Comparison of ENCODE assay signal across 11 cellular contexts in the genomic region with DNA sequence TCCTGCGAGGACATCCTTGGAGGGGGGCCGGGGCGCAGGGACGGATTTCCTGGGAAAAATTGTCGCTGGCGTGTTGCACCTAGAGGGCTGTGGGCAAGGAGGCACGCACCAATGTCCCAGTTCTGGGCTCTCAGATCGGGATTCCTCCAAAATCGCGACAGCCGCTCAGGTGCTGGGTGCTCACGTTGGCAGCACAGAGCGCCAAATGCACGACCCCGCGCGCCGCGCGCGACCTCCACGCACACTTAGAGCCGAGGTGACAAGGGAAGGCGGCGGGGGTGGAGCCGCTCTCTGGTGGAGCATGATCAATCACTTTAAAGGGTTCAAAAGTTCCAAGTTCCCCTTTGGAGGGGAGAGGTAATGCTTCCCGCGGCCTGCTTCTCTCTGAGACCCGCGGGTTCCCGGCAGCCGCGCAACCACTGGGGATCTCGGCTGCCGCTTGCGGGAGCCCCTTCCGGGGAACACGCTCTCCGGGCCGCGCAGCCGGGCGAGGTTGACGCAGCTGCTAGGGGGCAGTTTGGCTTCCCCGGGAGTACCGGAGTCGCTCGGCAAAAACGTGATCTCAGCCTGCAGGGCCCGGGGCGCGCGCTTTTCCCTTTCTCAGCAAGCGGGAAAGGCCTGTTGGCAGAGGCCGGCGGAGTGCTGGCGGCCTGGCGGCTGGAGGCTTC. TPM values are rescaled to one million over a fixed set of nuclear protein-coding genes. Genes with fewer than 3 reads are reported as not detected.
DNase-seq lines count a peak whose midpoint lies in the region; ATAC-seq, FAIRE-seq and TF ChIP-seq lines count a peak whose summit lies in the region.
"Had no signal": no experiment of that assay in that cellular context is flagged by ENCODE, and none has a peak within 500 bp of the region (broad histone marks: within the 10 kb centered on the region; RNA-seq: fewer than 3 reads in every experiment).

No MANE protein-coding gene starts in this region.

- intact Hi-C loops in dorsolateral prefrontal cortex (cut with DNase I): loop anchor here (5.0 to 10.0 kb wide), 10 partner anchors 32 to 1565 kb away; partner anchors contain the start of genes BMI1 (in 1 of the 2) and MLLT10 (in 1 of the 2)

- DNase-seq in activated T-cell treated with anti-CD3 and anti-CD28 coated beads, Interleukin-2, amount 50 U/mL, for 24 hours: peak; percentile 53
- DNase-seq in activated T-cell treated with anti-CD3 and anti-CD28 coated beads for 4 hours (no peak), dorsolateral prefrontal cortex (no peak), memory B cell (ENCODE audit: low spot score in 2 of 2) (peak in 1 of 2 donors; percentile 16), NK-92 (lab: John Stamatoyannopoulos, UW; ENCODE audit: unreplicated experiment) (no peak), small intestine (no peak)
- DNase-seq: activated CD8-positive, alpha-beta memory T cell treated with anti-CD3 and anti-CD28 coated beads, Interleukin-2, amount 10 ng/mL, durations not matched to agents 7 days and 5 days had no signal

- H3K27me3 Mint-ChIP-seq in activated T-cell treated with anti-CD3 and anti-CD28 coated beads, Interleukin-2, amount 50 U/mL, for 24 hours: peaks cover 68% of the 10 kb centered on the region
- H3K27me3 Mint-ChIP-seq in memory B cell: peaks cover 14% of the 10 kb centered on the region

- FAIRE-seq in small intestine (lab: Jason Lieb, UNC): no peak

- no peaks in the 10 kb centered on the region for H3K9me3 ChIP-seq in thymus (ENCODE audit: control insufficient read depth)
- H3K9me3 ChIP-seq in small intestine (ENCODE audit: control insufficient read depth, low read depth): no peaks in the 10 kb centered on the region

- no peak for TF ChIP-seq CTCF in dorsolateral prefrontal cortex (IDR thresholded peaks at IDR 0.05 in 54 of 56, conservative IDR thresholded peaks at IDR 0.05 in 2 of 56; ENCODE audit: low read depth in 1 of 56, partially characterized antibody in 56 of 56)

- H3K4me3 Mint-ChIP-seq in activated T-cell treated with anti-CD3 and anti-CD28 coated beads, Interleukin-2, amount 50 U/mL, for 24 hours: peak overlapping the region; percentile 38
- peak overlapping the region; percentile 41 for H3K4me3 Mint-ChIP-seq in memory B cell
- H3K4me3 Mint-ChIP-seq: activated CD8-positive, alpha-beta memory T cell treated with anti-CD3 and anti-CD28 coated beads, Interleukin-2, amount 10 ng/mL, durations not matched to agents 7 days and 5 days had no signal

- H3K4me3 ChIP-seq in dorsolateral prefrontal cortex (peak overlapping the region in 38 of 59 donors; percentile 1 to 54 (median 28)), thymus (ENCODE audit: low read length) (peak overlapping the region; percentile 35), small intestine (ENCODE audit: low read depth in 1 of 2, low read length in 2 of 2) (no peak overlapping the region)

- H3K36me3 ChIP-seq in thymus (ENCODE audit: control insufficient read depth, insufficient read depth) (no peaks in the 10 kb centered on the region), small intestine (ENCODE audit: control insufficient read depth in 2 of 2, insufficient read depth in 2 of 2, low read length in 2 of 2) (no peaks in the 10 kb centered on the region)

- no peak overlapping the region for H3K27ac Mint-ChIP-seq in activated T-cell treated with anti-CD3 and anti-CD28 coated beads, Interleukin-2, amount 50 U/mL, for 24 hours
- no peak overlapping the region for H3K27ac Mint-ChIP-seq in memory B cell
- H3K27ac Mint-ChIP-seq: activated CD8-positive, alpha-beta memory T cell treated with anti-CD3 and anti-CD28 coated beads, Interleukin-2, amount 10 ng/mL, durations not matched to agents 7 days and 5 days had no signal

- peaks cover 0 to 5% (median 0%) of the 10 kb centered on the region in 45 donors for H3K27me3 ChIP-seq in dorsolateral prefrontal cortex
- H3K27me3 ChIP-seq in thymus (ENCODE audit: control insufficient read depth, insufficient read depth): peaks cover 51% of the 10 kb centered on the region
- peaks cover 7 to 15% of the 10 kb centered on the region in 2 donors for H3K27me3 ChIP-seq in small intestine (ENCODE audit: control insufficient read depth in 2 of 2, insufficient read depth in 2 of 2, low read length in 2 of 2)

- H3K9me3 Mint-ChIP-seq in activated T-cell treated with anti-CD3 and anti-CD28 coated beads, Interleukin-2, amount 50 U/mL, for 24 hours: no peaks in the 10 kb centered on the region
- no peaks in the 10 kb centered on the region for H3K9me3 Mint-ChIP-seq in memory B cell

- 11% methylated on average over 58 of the region's 58 CpGs for WGBS in thymus
- WGBS in small intestine, 3 donors: 43 to 65% (median 57%) methylated on average over 54 to 58 of the region's 58 CpGs

- H3K4me1 Mint-ChIP-seq in activated T-cell treated with anti-CD3 and anti-CD28 coated beads, Interleukin-2, amount 50 U/mL, for 24 hours (ENCODE audit: low read depth): peaks cover 17% of the 10 kb centered on the region
- H3K4me1 Mint-ChIP-seq in memory B cell: peaks cover 7% of the 10 kb centered on the region

- H3K27ac ChIP-seq in dorsolateral prefrontal cortex (peak overlapping the region in 2 of 59 donors; percentile 36 to 51), thymus (ENCODE audit: low read depth) (no peak overlapping the region), small intestine (ENCODE audit: low read depth in 1 of 2, low read length in 1 of 2) (no peak overlapping the region)
- H3K27ac ChIP-seq: epithelial cell of prostate had no signal

- H3K4me1 ChIP-seq in thymus (ENCODE audit: control insufficient read depth, insufficient read depth, low read length) (peaks cover 7% of the 10 kb centered on the region), small intestine (ENCODE audit: control insufficient read depth in 2 of 2, insufficient read depth in 1 of 2, low read depth in 1 of 2, low read length in 1 of 2) (no peaks in the 10 kb centered on the region)

- no peak for ATAC-seq in memory B cell (ENCODE audit: low read depth)
- no peak for ATAC-seq in GM18909 (IDR thresholded peaks at IDR 0.05; ENCODE audit: poor library complexity, unreplicated experiment)
- ATAC-seq: activated CD8-positive, alpha-beta memory T cell treated with anti-CD3 and anti-CD28 coated beads, Interleukin-2, amount 10 ng/mL, durations not matched to agents 7 days and 5 days; naive thymus-derived CD4-positive, alpha-beta T cell had no signal

- H3K36me3 Mint-ChIP-seq in activated T-cell treated with anti-CD3 and anti-CD28 coated beads, Interleukin-2, amount 50 U/mL, for 24 hours (ENCODE audit: low read depth): no peaks in the 10 kb centered on the region
- no peaks in the 10 kb centered on the region for H3K36me3 Mint-ChIP-seq in memory B cell
- H3K36me3 Mint-ChIP-seq: activated CD8-positive, alpha-beta memory T cell treated with anti-CD3 and anti-CD28 coated beads, Interleukin-2, amount 10 ng/mL, durations not matched to agents 7 days and 5 days had no signal

RNA-seq across cellular contexts. Expression of gene SKIDA1, which starts 25.4 kb away (rescaled TPM):
- total RNA-seq in dorsolateral prefrontal cortex: 1 to 10 TPM; 2.0 to 8.9 (median 4.4) TPM
- polyA plus RNA-seq in thymus (0.73 TPM), small intestine (under 1 TPM in 1 of 3 donors, not detected in 2; 0.13 TPM)

RNA-seq across cellular contexts. Expression of gene MLLT10, which starts 34.0 kb away (rescaled TPM):
- 10 to 100 TPM; 35.4 to 78.5 (median 55.3) TPM for total RNA-seq in dorsolateral prefrontal cortex
- polyA plus RNA-seq in thymus: 23.0 TPM
- 10 to 100 TPM in 2 of 3 donors, 1 to 10 TPM in 1; 8.9 to 15.2 (median 11.6) TPM for polyA plus RNA-seq in small intestine

Comparison
In these comparisons a context has a peak if more than half of its experiments do, and no peak if none do; other contexts are left out.
1. H3K4me3 ChIP-seq: peak in dorsolateral prefrontal cortex (38 of 59) and thymus (single experiment); none in small intestine (0 of 2).